Comparison of ENCODE assay signal across 1 cellular context in genomic region chr2:173876833-173877413, GRCh38.
TF ChIP-seq lines count a peak whose summit lies in the region.

No MANE protein-coding gene starts in this region.

TF ChIP-seq in H1, 55 proteins besides CTCF, POLR2A, EP300 and RAD21 (continued from another document):
- TF ChIP-seq E2F6 (IDR thresholded peaks at IDR 0.05) = no peak
- TF ChIP-seq, protein P1, sequence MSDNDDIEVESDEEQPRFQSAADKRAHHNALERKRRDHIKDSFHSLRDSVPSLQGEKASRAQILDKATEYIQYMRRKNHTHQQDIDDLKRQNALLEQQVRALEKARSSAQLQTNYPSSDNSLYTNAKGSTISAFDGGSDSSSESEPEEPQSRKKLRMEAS (IDR thresholded peaks at IDR 0.05) = no peak
- TF ChIP-seq ZNF274 (IDR thresholded peaks at IDR 0.05; ENCODE audit: borderline replicate concordance, extremely low read depth, low read length) = no peak
- TF ChIP-seq CHD7 (IDR thresholded peaks at IDR 0.05; ENCODE audit: insufficient replicate concordance, low read length) = no peak
- no peak for TF ChIP-seq KDM5A (IDR thresholded peaks at IDR 0.05; ENCODE audit: low read length)
- no peak for TF ChIP-seq BACH1 (IDR thresholded peaks at IDR 0.05; ENCODE audit: low read length)
- no peak for TF ChIP-seq EZH2 (IDR thresholded peaks at IDR 0.05; ENCODE audit: low read depth, low read length, severe bottlenecking)
- TF ChIP-seq CEBPB (IDR thresholded peaks at IDR 0.05; ENCODE audit: low read depth, low read length) = no peak
